ENCODE assay signal across 25 cellular contexts in genomic region chr21:38479641-38480515, GRCh38. TPM values are rescaled to one million over a fixed set of nuclear protein-coding genes. Genes with fewer than 3 reads are reported as not detected.
"Had no signal": no experiment of that assay in that cellular context is flagged by ENCODE, and none has a peak within 500 bp of the region (broad histone marks: within the 10 kb centered on the region; RNA-seq: fewer than 3 reads in every experiment).

No MANE protein-coding gene starts in this region.

- H3K36me3 ChIP-seq: cardiac muscle cell, right lobe of liver, suprapubic skin, transverse colon had no signal

- H3K27ac ChIP-seq: cardiac muscle cell, right lobe of liver, suprapubic skin, transverse colon had no signal

- H3K27me3 ChIP-seq: cardiac muscle cell, right lobe of liver had no signal

- H3K9me3 ChIP-seq: right lobe of liver, suprapubic skin, transverse colon had no signal

- ATAC-seq: activated T-cell treated with anti-CD3 and anti-CD28 coated beads, Interleukin-2, amount 50 U/mL, for 4 hours; left lobe of liver; naive thymus-derived CD4-positive, alpha-beta T cell; right lobe of liver; stimulated activated effector memory CD8-positive, alpha-beta T cell treated with anti-CD3 and anti-CD28 coated beads, Interleukin-12 subunit alpha, Interleukin-12 subunit beta, amount 100 ng/mL, for 72 hours; stimulated activated naive CD8-positive, alpha-beta T cell treated with anti-CD3 and anti-CD28 coated beads, Interleukin-15, amount 100 ng/mL, for 72 hours; T-cell had no signal

- DNase-seq: activated B cell treated with CpG ODN at 0.5 μM for 24 hours; activated CD4-positive, alpha-beta T cell treated with anti-CD3 and anti-CD28 coated beads for 36 hours; activated CD4-positive, alpha-beta T cell treated with anti-CD3 and anti-CD28 coated beads, Interleukin-2, amount 50 U/mL, for 4 hours; activated CD8-positive, alpha-beta memory T cell treated with anti-CD3 and anti-CD28 coated beads for 24 hours; activated CD8-positive, alpha-beta memory T cell treated with anti-CD3 and anti-CD28 coated beads, Interleukin-2, amount 50 U/mL, for 4 hours; activated naive CD4-positive, alpha-beta T cell treated with Interleukin-2 at 50 U/mL for 16 hours; activated naive CD8-positive, alpha-beta T cell treated with anti-CD3 and anti-CD28 coated beads for 36 hours; activated T-cell treated with anti-CD3 and anti-CD28 coated beads, Interleukin-2, amount 50 U/mL, for 4 hours; cortex of kidney; effector CD8-positive, alpha-beta T cell; kidney; naive thymus-derived CD4-positive, alpha-beta T cell; occipital lobe; right lobe of liver; stimulated activated CD4-positive, alpha-beta T cell treated with anti-CD3 and anti-CD28 coated beads, Interleukin-1b, Interleukin-23, amount 100 ng/mL, for 48 hours; stimulated activated naive CD8-positive, alpha-beta T cell treated with anti-CD3 and anti-CD28 coated beads, Interleukin-15, amount 100 ng/mL, for 72 hours; T-cell; transverse colon had no signal

- H3K4me1 ChIP-seq: right lobe of liver had no signal

- H3K4me3 ChIP-seq: cardiac muscle cell, lung, right lobe of liver, skin epidermis, suprapubic skin, transverse colon had no signal

RNA-seq across cellular contexts. Expression of gene ERG, which starts 18.4 kb away (rescaled TPM):
- total RNA-seq: activated B cell treated with CpG ODN at 0.5 μM for 24 hours; activated naive CD8-positive, alpha-beta T cell treated with anti-CD3 and anti-CD28 coated beads for 36 hours; fibroblast of villous mesenchyme had no signal
- polyA plus RNA-seq: cardiac muscle cell; naive thymus-derived CD4-positive, alpha-beta T cell had no signal
